8 cellular contexts compared by ENCODE assay signal in the genomic region with DNA sequence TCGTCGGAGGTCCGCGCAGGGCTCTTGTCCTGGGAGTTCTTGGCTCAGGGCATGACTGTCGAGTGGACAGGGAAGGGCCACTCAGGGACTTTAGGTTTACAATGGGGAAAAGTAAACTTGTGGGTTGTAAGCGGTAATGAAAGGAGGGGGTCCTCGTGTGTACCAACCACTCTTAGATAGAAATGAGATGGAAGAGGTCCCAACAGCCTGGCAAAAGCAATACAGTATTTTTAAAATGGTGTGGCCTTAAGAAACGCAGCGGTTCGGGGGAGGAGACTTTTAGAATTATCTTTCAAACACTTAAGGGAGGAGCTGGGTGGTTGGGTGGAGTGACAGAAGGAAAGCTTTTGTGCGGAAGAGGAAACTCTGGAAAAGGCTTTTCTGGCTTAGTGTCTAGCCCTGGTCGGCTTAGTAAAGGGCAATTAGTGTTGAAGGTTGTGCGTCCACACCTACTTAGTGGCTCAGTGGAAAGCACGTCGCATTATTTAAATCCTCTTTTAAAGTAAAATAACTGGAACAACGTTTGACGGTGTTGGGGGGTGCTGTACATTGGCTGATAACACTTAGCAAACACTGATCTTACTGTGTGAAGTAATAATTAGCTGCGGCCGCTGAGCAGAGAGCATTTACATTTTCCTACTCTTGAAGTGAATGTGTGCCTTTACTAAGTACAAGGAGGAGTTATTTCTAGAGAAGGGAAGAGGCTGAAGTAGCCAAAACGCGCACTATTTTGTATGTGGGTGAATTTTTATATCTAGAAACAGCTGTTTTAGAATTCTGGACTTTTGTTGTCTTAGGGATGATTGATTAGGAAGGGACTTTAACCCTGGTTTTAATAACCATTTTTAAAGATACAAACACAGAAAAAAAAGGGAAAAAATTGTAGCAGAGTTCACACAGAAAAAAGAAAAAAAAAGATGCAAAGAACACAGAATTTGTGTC. TPM values are rescaled to one million over a fixed set of nuclear protein-coding genes. Genes with fewer than 3 reads are reported as not detected.
A peak's percentile ranks its signal among the peaks of the same experiment; 100 is the strongest.
DNase-seq lines count a peak whose midpoint lies in the region; ATAC-seq, FAIRE-seq and TF ChIP-seq lines count a peak whose summit lies in the region.

No MANE protein-coding gene starts in this region.

- CTCF ChIA-PET in mammary epithelial cell (lab: Charles Lee; ENCODE audit: low non-redundant PET): interaction anchor here (0.7 kb wide), 3 partner anchors 285 to 305 kb away, joined by 3 read pairs; no protein-coding TSS in a partner anchor

- 0% methylated on average over 17 of the region's 21 CpGs for WGBS in mammary epithelial cell (ENCODE audit: low coverage, missing lambda C conversion rate)

- ATAC-seq in HG02763 (IDR thresholded peaks at IDR 0.05; ENCODE audit: unreplicated experiment): peak; percentile 45

- intact Hi-C loops in mammary epithelial cell (cut with micrococcal nuclease): loop anchor here (1.0 to 5.0 kb wide), 6 partner anchors 38 to 307 kb away; no protein-coding TSS in a partner anchor

- no peaks in the 10 kb centered on the region for H3K9me3 ChIP-seq in mammary epithelial cell (replicated peaks; ENCODE audit: insufficient read depth, low read length)

- peaks cover 13% of the 10 kb centered on the region for H3K36me3 Mint-ChIP-seq in T-helper 1 cell treated with Interleukin-12 subunit alpha and Interleukin-12 subunit beta and Interleukin-4 antibody, amounts not matched to agents 30 μg/mL and 1 μg/mL, for 36 hours (ENCODE audit: low read depth)

- BruUV-seq in mammary epithelial cell (replicated peaks; lab: Mats Ljungman, UMichigan): no TSS peak

- no peaks in the 10 kb centered on the region for H3K36me3 ChIP-seq in mammary epithelial cell (ENCODE audit: insufficient read depth, low read length)

- peak overlapping the region; percentile 86 for H2AFZ ChIP-seq in mammary epithelial cell (ENCODE audit: low read depth, low read length)

- dilution Hi-C loops in mammary epithelial cell (cut with HindIII; ENCODE audit: low sequenced_read_pairs): no loop called here

- TF ChIP-seq POLR2A in GM12891 (IDR thresholded peaks at IDR 0.05; ENCODE audit: low read depth, low read length): no peak; the same call in 1 of the 2 replicates

- H3K4me3 Mint-ChIP-seq in T-helper 1 cell treated with Interleukin-12 subunit alpha and Interleukin-12 subunit beta and Interleukin-4 antibody, amounts not matched to agents 30 μg/mL and 1 μg/mL, for 36 hours: peak overlapping the region; percentile 96

- H3K4me2 ChIP-seq in mammary epithelial cell (ENCODE audit: insufficient read depth, low read depth, low read length): peak overlapping the region; percentile 79

- H4K20me1 ChIP-seq in mammary epithelial cell (ENCODE audit: insufficient read depth, low read length): peaks cover 9% of the 10 kb centered on the region

- DNase-seq in A172 (ENCODE audit: low spot score) (peak; percentile 86), GM12891 (ENCODE audit: insufficient read length, low spot score) (peak; percentile 11), NCI-H1417 treated with DMSO at 0.1 percent for 48 hours (lab: John Stamatoyannopoulos, UW) (peak; percentile 25), mammary epithelial cell (peak; percentile 83), iris pigment epithelial cell (ENCODE audit: low read depth) (peak; percentile 87)
- DNase-seq in stimulated activated CD4-positive, alpha-beta T cell treated with anti-CD3 and anti-CD28 coated beads, Interleukin-1b, Interleukin-23, amount 100 ng/mL, for 48 hours: peak; percentile 44

- H3K27me3 ChIP-seq in mammary epithelial cell (ENCODE audit: insufficient read depth, low read length): no peaks in the 10 kb centered on the region

- H3K4me1 ChIP-seq in mammary epithelial cell (ENCODE audit: insufficient read depth, low read length): peaks cover 16% of the 10 kb centered on the region

- no peaks in the 10 kb centered on the region for H3K9me3 Mint-ChIP-seq in T-helper 1 cell treated with Interleukin-12 subunit alpha and Interleukin-12 subunit beta and Interleukin-4 antibody, amounts not matched to agents 30 μg/mL and 1 μg/mL, for 36 hours

- H3K27ac ChIP-seq in mammary epithelial cell (ENCODE audit: insufficient read depth, low read depth, low read length): peak overlapping the region; percentile 93

- H3K27ac Mint-ChIP-seq in T-helper 1 cell treated with Interleukin-12 subunit alpha and Interleukin-12 subunit beta and Interleukin-4 antibody, amounts not matched to agents 30 μg/mL and 1 μg/mL, for 36 hours: peak overlapping the region; percentile 99

- no peak for TF ChIP-seq CTCF in mammary epithelial cell (conservative IDR thresholded peaks at IDR 0.05 in 1 of 2, IDR thresholded peaks at IDR 0.05 in 1 of 2; ENCODE audit: extremely low read depth in 1 of 2, insufficient read depth in 1 of 2, low read depth in 1 of 2, low read length in 2 of 2)

- peak; percentile 23 for FAIRE-seq in GM12891 (lab: Jason Lieb, UNC)

- H3K27me3 Mint-ChIP-seq in T-helper 1 cell treated with Interleukin-12 subunit alpha and Interleukin-12 subunit beta and Interleukin-4 antibody, amounts not matched to agents 30 μg/mL and 1 μg/mL, for 36 hours (ENCODE audit: low read depth): peaks cover 3% of the 10 kb centered on the region

- in situ Hi-C loops in mammary epithelial cell (cut with MboI; ENCODE audit: low sequenced_read_pairs in 2 of 2): loop anchor here in 1 of 2 donors (10.0 kb wide), 1 partner anchor 50 kb away; no protein-coding TSS in a partner anchor

- peak overlapping the region; percentile 97 for H3K9ac ChIP-seq in mammary epithelial cell (ENCODE audit: insufficient read depth, low read length)

- peaks cover 30% of the 10 kb centered on the region for H3K4me1 Mint-ChIP-seq in T-helper 1 cell treated with Interleukin-12 subunit alpha and Interleukin-12 subunit beta and Interleukin-4 antibody, amounts not matched to agents 30 μg/mL and 1 μg/mL, for 36 hours (ENCODE audit: low read depth)

- peaks cover 60% of the 10 kb centered on the region for H3K79me2 ChIP-seq in mammary epithelial cell (ENCODE audit: insufficient read depth, low read length)

- H3K4me3 ChIP-seq in mammary epithelial cell (replicated peaks in 1 of 3; ENCODE audit: insufficient read depth in 1 of 3, low read depth in 2 of 3, low read length in 3 of 3): peak overlapping the region; percentile 75 to 97 (median 94)

TF ChIP-seq in GM12891, 5 proteins besides CTCF, POLR2A, EP300 and RAD21:
- peak; percentile 56; the same call in 1 of the 2 replicates for TF ChIP-seq POU2F2 (IDR thresholded peaks at IDR 0.05; ENCODE audit: low read depth, low read length)
- TF ChIP-seq PAX5 (IDR thresholded peaks at IDR 0.05; ENCODE audit: insufficient read depth, low read length, severe bottlenecking): no peak

RNA-seq across cellular contexts. Expression of gene WSB1, which starts 1.0 kb away (rescaled TPM):
- total RNA-seq in A172 (2014; rRNA removed; shearing (Covaris generic)): 50.5 and 81.1 TPM in 2 replicates
- polyA plus RNA-seq in GM12891 (2012; ENCODE audit: low read depth, missing spikeins): 90.2 TPM
- 100 to 1,000 TPM in 1 of 2 donors, 10 to 100 TPM in 1; 93.0 to 119 TPM for total RNA-seq in mammary epithelial cell
- polyA plus RNA-seq in mammary epithelial cell: 58.2 TPM
- polyA minus RNA-seq in mammary epithelial cell: 35.8 TPM

Comparison
In these comparisons a context has a peak if more than half of its experiments do, and no peak if none do; other contexts are left out.
1. Peak in every context shown above with its lines: DNase-seq, ATAC-seq, H3K4me3 ChIP-seq and H3K27ac ChIP-seq.
2. DNase-seq: peak in every context shown above with its lines; median percentile 87 in iris pigment epithelial cell; 86 in A172; 83 in mammary epithelial cell; 44 in stimulated activated CD4-positive, alpha-beta T cell treated with anti-CD3 and anti-CD28 coated beads, Interleukin-1b, Interleukin-23, amount 100 ng/mL, for 48 hours; 25 in NCI-H1417 treated with DMSO at 0.1 percent for 48 hours; 11 in GM12891.